Comparison of ENCODE assay signal across 1 cellular context in genomic region chr11:75809991-75810390, GRCh38.
TF ChIP-seq lines count a peak whose summit lies in the region.

No MANE protein-coding gene starts in this region.

TF ChIP-seq in K562, 482 proteins besides CTCF, POLR2A, EP300 and RAD21 (continued from another document):
- TF ChIP-seq MBD1 (CRISPR knock-in tag; IDR thresholded peaks at IDR 0.05) (no peak), CAMTA2 (CRISPR knock-in tag; conservative IDR thresholded peaks at IDR 0.05) (no peak), E2F6 (IDR thresholded peaks at IDR 0.05; ENCODE audit: borderline replicate concordance in 1 of 2, extremely low read depth in 1 of 2, insufficient read depth in 1 of 2, insufficient read length in 1 of 2, low read depth in 1 of 2, low read length in 1 of 2, poor library complexity in 1 of 2, severe bottlenecking in 1 of 2) (no peak), KAT2B (IDR thresholded peaks at IDR 0.05; ENCODE audit: low read depth, low read length) (no peak), NR1H2 (CRISPR knock-in tag; IDR thresholded peaks at IDR 0.05) (no peak), MYC (IDR thresholded peaks at IDR 0.05; ENCODE audit: low read depth, low read length) (no peak), MYC (CRISPR knock-in tag; IDR thresholded peaks at IDR 0.05; ENCODE audit: borderline replicate concordance, low read depth) (no peak), PYGO2 (tag; IDR thresholded peaks at IDR 0.05) (no peak), POU5F1 (IDR thresholded peaks at IDR 0.05; ENCODE audit: borderline replicate concordance, low read depth, low read length, partially characterized antibody) (no peak), PHF20 (IDR thresholded peaks at IDR 0.05; ENCODE audit: partially characterized antibody) (no peak), TCF7L2 (IDR thresholded peaks at IDR 0.05; ENCODE audit: low read depth, low read length) (no peak), RFX7 (CRISPR knock-in tag; IDR thresholded peaks at IDR 0.05) (no peak), ZNF77 (CRISPR knock-in tag; IDR thresholded peaks at IDR 0.05) (no peak), ZNF584 (CRISPR knock-in tag; IDR thresholded peaks at IDR 0.05; ENCODE audit: low read depth) (no peak), ZNF408 (CRISPR knock-in tag; IDR thresholded peaks at IDR 0.05; ENCODE audit: low read depth) (no peak)
